In genomic region chr17:16989953-16990860, GRCh38 we compare ENCODE assay signal across 10 cellular contexts. TPM values are rescaled to one million over a fixed set of nuclear protein-coding genes. Genes with fewer than 3 reads are reported as not detected.
DNase-seq lines count a peak whose midpoint lies in the region; ATAC-seq and TF ChIP-seq lines count a peak whose summit lies in the region.
"Had no signal": no experiment of that assay in that cellular context is flagged by ENCODE, and none has a peak within 500 bp of the region (broad histone marks: within the 10 kb centered on the region; RNA-seq: fewer than 3 reads in every experiment).

No MANE protein-coding gene starts in this region.

- H3K27ac Mint-ChIP-seq in activated CD4-positive, alpha-beta memory T cell treated with anti-CD3 and anti-CD28 coated beads for 36 hours: peak overlapping the region; percentile 90

- no peaks in the 10 kb centered on the region for H3K79me2 ChIP-seq in DND-41 (ENCODE audit: insufficient read depth, low read length)

- H3K9me3 Mint-ChIP-seq in activated CD4-positive, alpha-beta memory T cell treated with anti-CD3 and anti-CD28 coated beads for 36 hours: no peaks in the 10 kb centered on the region

- peak; percentile 33 for DNase-seq in DND-41
- DNase-seq in HT1080 (ENCODE audit: low read depth): peak; percentile 38
- no peak for DNase-seq in activated CD4-positive, alpha-beta memory T cell treated with anti-CD3 and anti-CD28 coated beads for 36 hours
- DNase-seq in mesenteric fat pad (ENCODE audit: low spot score): peak; percentile 80
- DNase-seq in epidermal melanocyte (ENCODE audit: insufficient read length, low spot score): no peak
- DNase-seq in tibial artery: no peak
- DNase-seq in HEK293T (ENCODE audit: extremely low spot score): no peak
- DNase-seq: NCI-H1105 treated with DMSO at 0.1 percent for 48 hours had no signal

- H3K4me3 ChIP-seq in DND-41 (ENCODE audit: low read depth in 1 of 2, low read length in 2 of 2) (peak overlapping the region in 1 of 2 experiments; percentile 24; a peak in 1 of 4 replicates), tibial artery (no peak overlapping the region)

- peak overlapping the region; percentile 41 for H3K9ac ChIP-seq in DND-41 (ENCODE audit: low read depth, low read length)

- H3K4me1 ChIP-seq in DND-41 (ENCODE audit: insufficient read depth, low read length) (peaks cover 66% of the 10 kb centered on the region), tibial artery (peaks cover 0 to 10% (median 0%) of the 10 kb centered on the region in 4 donors)

- H3K4me2 ChIP-seq in DND-41 (ENCODE audit: insufficient read depth, low read length): peak overlapping the region; percentile 40

- H3K36me3 Mint-ChIP-seq in activated CD4-positive, alpha-beta memory T cell treated with anti-CD3 and anti-CD28 coated beads for 36 hours: no peaks in the 10 kb centered on the region

- no peaks in the 10 kb centered on the region for H3K36me3 ChIP-seq in DND-41 (ENCODE audit: insufficient read depth, low read length)
- no peaks in the 10 kb centered on the region for H3K36me3 ChIP-seq in tibial artery

- POLR2A ChIA-PET in activated CD4-positive, alpha-beta memory T cell treated with anti-CD3 and anti-CD28 coated beads for 36 hours (lab: Charles Lee): no interaction called here
- POLR2A ChIA-PET in HEK293T (lab: Yijun Ruan, JAX): no interaction called here

- H3K27me3 ChIP-seq in DND-41 (ENCODE audit: insufficient read depth, low read length, poor library complexity) (no peaks in the 10 kb centered on the region), tibial artery (peaks cover 0 to 2% of the 10 kb centered on the region in 2 donors)

- H3K27me3 Mint-ChIP-seq in activated CD4-positive, alpha-beta memory T cell treated with anti-CD3 and anti-CD28 coated beads for 36 hours: no peaks in the 10 kb centered on the region

- peak overlapping the region; percentile 90 for H3K27ac ChIP-seq in DND-41 (ENCODE audit: low read length)
- no peak overlapping the region for H3K27ac ChIP-seq in tibial artery

- peaks cover 35% of the 10 kb centered on the region for H3K4me1 Mint-ChIP-seq in activated CD4-positive, alpha-beta memory T cell treated with anti-CD3 and anti-CD28 coated beads for 36 hours (ENCODE audit: low read depth)

- H3K9me3 ChIP-seq in DND-41 (ENCODE audit: insufficient read depth, low read length, severe bottlenecking) (no peaks in the 10 kb centered on the region), tibial artery (no peaks in the 10 kb centered on the region)

- intact Hi-C loops in activated CD4-positive, alpha-beta memory T cell treated with anti-CD3 and anti-CD28 coated beads for 36 hours (cut with micrococcal nuclease): loop anchor here (2.0 kb wide), 1 partner anchor 453 kb away; no protein-coding TSS in a partner anchor
- intact Hi-C loops in tibial artery (cut with DNase I; ENCODE audit: low total_unique reads): no loop called here

- H2AFZ ChIP-seq in DND-41 (ENCODE audit: low read depth, low read length): 0 out of 2 replicates have a peak overlapping the region, but pooled peaks have one; percentile 5

- ATAC-seq in DND-41 (ENCODE audit: insufficient read depth, low read depth) (no peak), GM18517 (IDR thresholded peaks at IDR 0.05; ENCODE audit: unreplicated experiment) (no peak)

- CTCF ChIA-PET in activated CD4-positive, alpha-beta memory T cell treated with anti-CD3 and anti-CD28 coated beads for 36 hours (lab: Charles Lee): interaction anchor here (0.7 to 1.9 kb wide), 5 partner anchors 10 to 189 kb away, joined by 3 to 5 read pairs (median 3); no protein-coding TSS in a partner anchor
- CTCF ChIA-PET in HEK293T (lab: Yijun Ruan, JAX): interaction anchor here (0.8 kb wide), 1 partner anchor 10 kb away, joined by 4 read pairs; no protein-coding TSS in a partner anchor

- peak overlapping the region; percentile 47 for H3K4me3 Mint-ChIP-seq in activated CD4-positive, alpha-beta memory T cell treated with anti-CD3 and anti-CD28 coated beads for 36 hours

- no peaks in the 10 kb centered on the region for H4K20me1 ChIP-seq in DND-41 (ENCODE audit: insufficient read depth, low read length)

- no peak for TF ChIP-seq CTCF in DND-41 (IDR thresholded peaks at IDR 0.05; ENCODE audit: borderline replicate concordance, extremely low read depth, low read length, poor library complexity, severe bottlenecking)
- TF ChIP-seq CTCF in tibial artery (IDR thresholded peaks at IDR 0.05): no peak

TF ChIP-seq in HEK293T, 16 proteins besides CTCF, POLR2A, EP300 and RAD21:
- TF ChIP-seq CTBP1 (IDR thresholded peaks at IDR 0.05; ENCODE audit: borderline replicate concordance): no peak
- no peak for TF ChIP-seq FOXM1 (IDR thresholded peaks at IDR 0.05; ENCODE audit: borderline replicate concordance)
- TF ChIP-seq BHLHE40 (IDR thresholded peaks at IDR 0.05; ENCODE audit: borderline replicate concordance): no peak
- TF ChIP-seq SP1 (IDR thresholded peaks at IDR 0.05): no peak

RNA-seq across cellular contexts. Expression of gene TNFRSF13B, which starts 18.3 kb away (rescaled TPM):
- not detected in 2 replicates for total RNA-seq in HT1080 (2014; rRNA removed; shearing (Covaris generic))
- not detected in 2 replicates for polyA plus RNA-seq in HT1080 (2015; cell fraction: cytosol; rRNA removed)
- not detected in 2 replicates for polyA plus RNA-seq in HT1080 (2015; cell fraction: nucleus; rRNA removed)
- total RNA-seq in activated CD4-positive, alpha-beta memory T cell treated with anti-CD3 and anti-CD28 coated beads for 36 hours: not detected
- total RNA-seq in mesenteric fat pad: not detected
- total RNA-seq: subcutaneous adipose tissue had no signal

RNA-seq across cellular contexts. Expression of gene MPRIP, which starts 52.0 kb away (rescaled TPM):
- total RNA-seq in HT1080 (2014; rRNA removed; shearing (Covaris generic)): 290 and 340 TPM in 2 replicates
- 179 and 190 TPM in 2 replicates for polyA plus RNA-seq in HT1080 (2015; cell fraction: cytosol; rRNA removed)
- polyA plus RNA-seq in HT1080 (2015; cell fraction: nucleus; rRNA removed): 243 and 291 TPM in 2 replicates
- total RNA-seq in activated CD4-positive, alpha-beta memory T cell treated with anti-CD3 and anti-CD28 coated beads for 36 hours: 100 to 1,000 TPM; 145 to 157 TPM
- 293 TPM for total RNA-seq in mesenteric fat pad

Comparison
In these comparisons a context has a peak if more than half of its experiments do, and no peak if none do; other contexts are left out.
1. DNase-seq: peak in DND-41 (single experiment), HT1080 (single experiment) and mesenteric fat pad (single experiment); none in activated CD4-positive, alpha-beta memory T cell treated with anti-CD3 and anti-CD28 coated beads for 36 hours (single experiment), epidermal melanocyte (single experiment), tibial artery (0 of 2) and HEK293T (single experiment).